8 cellular contexts compared by ENCODE assay signal in genomic region chr7:134316539-134317344, GRCh38. TPM values are rescaled to one million over a fixed set of nuclear protein-coding genes. Genes with fewer than 3 reads are reported as not detected.
DNase-seq lines count a peak whose midpoint lies in the region; ATAC-seq and TF ChIP-seq lines count a peak whose summit lies in the region.

A gene with protein sequence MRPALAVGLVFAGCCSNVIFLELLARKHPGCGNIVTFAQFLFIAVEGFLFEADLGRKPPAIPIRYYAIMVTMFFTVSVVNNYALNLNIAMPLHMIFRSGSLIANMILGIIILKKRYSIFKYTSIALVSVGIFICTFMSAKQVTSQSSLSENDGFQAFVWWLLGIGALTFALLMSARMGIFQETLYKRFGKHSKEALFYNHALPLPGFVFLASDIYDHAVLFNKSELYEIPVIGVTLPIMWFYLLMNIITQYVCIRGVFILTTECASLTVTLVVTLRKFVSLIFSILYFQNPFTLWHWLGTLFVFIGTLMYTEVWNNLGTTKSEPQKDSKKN (minus strand): TSS chr7:134316930. CDS start chr7:134316751, 179 bp downstream.

- H3K36me3 ChIP-seq in right atrium auricular region (no peaks in the 10 kb centered on the region), psoas muscle (ENCODE audit: insufficient read depth in 1 of 2, low read depth in 1 of 2) (peaks cover 0 to 7% of the 10 kb centered on the region in 2 donors), uterus (no peaks in the 10 kb centered on the region)

- TF ChIP-seq POLR2A in uterus (IDR thresholded peaks at IDR 0.05), result peak in 1 of 2 donors; percentile 17

- H3K27ac ChIP-seq in right atrium auricular region (peak within 1 kb of the TSS; percentile 83 to 84), psoas muscle (peak within 1 kb of the TSS; percentile 91), uterus (peak within 1 kb of the TSS; percentile 65 to 70)

- DNase-seq in NCI-H187 (lab: John Stamatoyannopoulos, UW) (peak; percentile 83 to 97), T-helper 2 cell (peak; percentile 82 to 99 (median 92)), anterior cingulate cortex (lab: John Stamatoyannopoulos, UW) (peak; percentile 74 to 99 (median 96)), right atrium auricular region (ENCODE audit: low spot score) (peak; percentile 98), psoas muscle (peak; percentile 98), uterus (peak; percentile 95 to 96)

- H3K4me3 ChIP-seq in right atrium auricular region (peak within 1 kb of the TSS; percentile 68 to 88), psoas muscle (peak within 1 kb of the TSS; percentile 99), uterus (peak within 1 kb of the TSS; percentile 74 to 93)

- TF ChIP-seq CTCF in right atrium auricular region (IDR thresholded peaks at IDR 0.05) (peak in 1 of 2 donors; percentile 37), psoas muscle (IDR thresholded peaks at IDR 0.05) (peak; percentile 27), uterus (IDR thresholded peaks at IDR 0.05) (peak; percentile 28 to 41 (median 32))

- intact Hi-C loops in psoas muscle (cut with DNase I), result loop anchor here in 1 of 2 donors (5.0 kb wide), 1 partner anchor 189 kb away; the partner anchor contains the start of gene LRGUK
- intact Hi-C loops in uterus (cut with DNase I; ENCODE audit: low total_unique reads), result no loop called here

- whole genome bisulfite sequencing in psoas muscle, 3 donors, result 0% methylated on average over 66 to 69 of the region's 69 CpGs

- peaks cover 0 to 11% of the 10 kb centered on the region in 2 donors for H3K4me1 ChIP-seq in right atrium auricular region
- peaks cover 4% of the 10 kb centered on the region for H3K4me1 ChIP-seq in psoas muscle
- H3K4me1 ChIP-seq in uterus, result no peaks in the 10 kb centered on the region

- H3K27me3 ChIP-seq in right atrium auricular region (no peaks in the 10 kb centered on the region), psoas muscle (ENCODE audit: insufficient read depth in 3 of 3, low read length in 2 of 3) (no peaks in the 10 kb centered on the region), uterus (no peaks in the 10 kb centered on the region)

- ATAC-seq in GM18498 (IDR thresholded peaks at IDR 0.05; ENCODE audit: unreplicated experiment), result peak; percentile 99
- ATAC-seq in HG02938 (IDR thresholded peaks at IDR 0.05; ENCODE audit: unreplicated experiment), result peak; percentile 98
- ATAC-seq in psoas muscle, result peak; percentile 99 to 100 (median 100)

- H3K9me3 ChIP-seq in right atrium auricular region (no peaks in the 10 kb centered on the region), psoas muscle (no peaks in the 10 kb centered on the region), uterus (no peaks in the 10 kb centered on the region)

RNA-seq across cellular contexts. Expression of the gene that starts here (rescaled TPM):
- total RNA-seq in right atrium auricular region, result 1 to 10 TPM; 3.4 to 4.8 TPM
- total RNA-seq in psoas muscle, result 1 to 10 TPM; 3.6 to 6.8 (median 5.4) TPM
- 1 to 10 TPM; 2.1 to 4.0 (median 3.0) TPM for polyA plus RNA-seq in psoas muscle
- 10 to 100 TPM in 2 of 4 donors, 1 to 10 TPM in 2; 6.5 to 20.5 (median 14.6) TPM for total RNA-seq in uterus

Comparison
In these comparisons a context has a peak if more than half of its experiments do, and no peak if none do; other contexts are left out.
1. Peak in every context shown above with its lines: DNase-seq, ATAC-seq, H3K4me3 ChIP-seq and H3K27ac ChIP-seq.